8 cellular contexts compared by ENCODE assay signal in the genomic region with DNA sequence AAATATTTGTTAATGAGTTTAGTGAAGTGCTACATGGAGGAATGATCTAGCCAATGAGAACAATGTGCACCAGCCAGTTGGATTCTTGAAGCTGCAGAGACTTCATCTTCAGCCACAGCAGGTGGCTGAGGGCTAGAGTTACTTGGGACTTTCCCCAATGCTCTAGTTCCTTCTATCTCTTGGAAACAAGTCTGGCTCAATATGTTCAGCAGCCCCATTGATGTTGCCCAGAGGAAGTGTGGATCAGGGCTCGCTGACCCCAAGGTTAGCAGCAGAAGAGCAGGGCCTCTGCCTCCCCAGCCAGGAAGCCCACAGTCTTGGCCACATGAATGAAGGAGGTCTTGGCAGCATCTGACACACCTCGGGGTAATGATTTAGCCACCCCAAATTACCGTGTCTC.
DNase-seq lines count a peak whose midpoint lies in the region; ATAC-seq, FAIRE-seq and TF ChIP-seq lines count a peak whose summit lies in the region.

No MANE protein-coding gene starts in this region.

- H3K4me1 Mint-ChIP-seq in memory B cell (peaks cover 46% of the 10 kb centered on the region), endothelial cell (ENCODE audit: unreplicated experiment) (no peaks in the 10 kb centered on the region)

- no peaks in the 10 kb centered on the region for H3K27me3 Mint-ChIP-seq in memory B cell
- peaks cover 1% of the 10 kb centered on the region for H3K27me3 Mint-ChIP-seq in endothelial cell (ENCODE audit: unreplicated experiment)

- DNase-seq in memory B cell (ENCODE audit: low spot score in 2 of 2) = peak; percentile 25 to 27
- no peak for DNase-seq in putamen (ENCODE audit: low spot score)
- DNase-seq in frontal cortex (ENCODE audit: low spot score in 2 of 2) = no peak
- no peak for DNase-seq in endothelial cell (ENCODE audit: low spot score)
- DNase-seq in NCI-H1436 (lab: John Stamatoyannopoulos, UW) = no peak

- H3K27ac Mint-ChIP-seq in memory B cell = peak overlapping the region; percentile 87
- H3K27ac Mint-ChIP-seq in endothelial cell (ENCODE audit: unreplicated experiment) = no peak overlapping the region

- no peak for TF ChIP-seq CTCF in endothelial cell (IDR thresholded peaks at IDR 0.05; ENCODE audit: unreplicated experiment)

- no peak for FAIRE-seq in frontal cortex (lab: Jason Lieb, UNC)

- H3K36me3 Mint-ChIP-seq in memory B cell (peaks cover 6% of the 10 kb centered on the region), endothelial cell (ENCODE audit: low read depth, unreplicated experiment) (no peaks in the 10 kb centered on the region)

- peak; percentile 49 for ATAC-seq in GM18511 (IDR thresholded peaks at IDR 0.05; ENCODE audit: unreplicated experiment)
- peak; percentile 51 for ATAC-seq in GM21447 (IDR thresholded peaks at IDR 0.05; ENCODE audit: unreplicated experiment)
- peak; percentile 24 for ATAC-seq in HG03558 (IDR thresholded peaks at IDR 0.05; ENCODE audit: extremely low read depth, unreplicated experiment)
- ATAC-seq in memory B cell (ENCODE audit: low read depth) = peak; percentile 55

- peaks cover 3% of the 10 kb centered on the region for H3K9me3 Mint-ChIP-seq in memory B cell
- H3K9me3 Mint-ChIP-seq in endothelial cell (ENCODE audit: unreplicated experiment) = no peaks in the 10 kb centered on the region

- H3K4me3 Mint-ChIP-seq in memory B cell (peak overlapping the region; percentile 86), endothelial cell (ENCODE audit: unreplicated experiment) (no peak overlapping the region)

Comparison
In these comparisons a context has a peak if more than half of its experiments do, and no peak if none do; other contexts are left out.
1. DNase-seq: peak in memory B cell (2 of 2); none in putamen (single experiment), frontal cortex (0 of 2), endothelial cell (single experiment) and NCI-H1436 (single experiment).
2. Peak in every context shown above with its lines, with median percentiles within 50 percentile points of each other: ATAC-seq.